Comparison of ENCODE assay signal across 1 cellular context in genomic region chr3:44649709-44650108, GRCh38.
TF ChIP-seq lines count a peak whose summit lies in the region.

No MANE protein-coding gene starts in this region.

TF ChIP-seq in GM23338, 12 proteins besides CTCF, POLR2A, EP300 and RAD21 (continued from another document):
- TF ChIP-seq REST (IDR thresholded peaks at IDR 0.05; ENCODE audit: unreplicated experiment) (no peak), NANOG (IDR thresholded peaks at IDR 0.05; ENCODE audit: borderline replicate concordance) (no peak), STAT1 (IDR thresholded peaks at IDR 0.05; ENCODE audit: unreplicated experiment) (no peak)
TF ChIP-seq in GM23338: peak in this region for 0.
